Comparison of ENCODE assay signal across 30 cellular contexts in the genomic region with DNA sequence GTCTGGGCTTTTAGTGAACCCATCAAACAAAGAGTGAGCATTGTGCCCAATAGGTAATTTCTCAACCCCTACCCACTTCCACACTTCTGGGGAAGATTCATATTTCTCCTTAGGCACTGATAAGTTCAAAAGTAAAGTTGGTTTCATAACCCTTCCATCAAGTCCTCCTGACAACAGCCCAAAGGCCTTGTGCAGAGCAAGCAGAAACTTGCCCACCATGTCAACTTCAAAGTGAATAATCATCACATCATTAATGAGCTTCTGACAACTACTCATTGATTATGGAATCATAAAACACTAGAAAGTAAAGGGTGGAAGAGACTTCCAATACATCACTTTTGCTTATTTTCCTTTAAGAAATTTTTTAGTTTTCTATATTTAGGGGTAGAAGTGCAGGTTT.
"Had no signal": no experiment of that assay in that cellular context is flagged by ENCODE, and none has a peak within 500 bp of the region (broad histone marks: within the 10 kb centered on the region; RNA-seq: fewer than 3 reads in every experiment).

No MANE protein-coding gene starts in this region.

- H3K4me3 ChIP-seq: adrenal gland, ascending aorta, body of pancreas, breast epithelium, cardiac muscle cell had no signal

- DNase-seq: activated effector memory CD4-positive, alpha-beta T cell treated with anti-CD3 and anti-CD28 coated beads, Interleukin-2, amount 50 U/mL, for 16 hours; activated gamma-delta T cell; activated gamma-delta T cell treated with Interleukin-2 at 50 U/mL for 16 hours; activated naive CD4-positive, alpha-beta T cell; activated naive CD4-positive, alpha-beta T cell treated with anti-CD3 and anti-CD28 coated beads for 36 hours; activated naive CD4-positive, alpha-beta T cell treated with anti-CD3 and anti-CD28 coated beads, Interleukin-2, amount 10 ng/mL, durations not matched to agents 7 days and 5 days; activated naive CD4-positive, alpha-beta T cell treated with anti-CD3 and anti-CD28 coated beads, Interleukin-2, amount 50 U/mL, for 16 hours; activated naive CD4-positive, alpha-beta T cell treated with Interleukin-2 at 50 U/mL for 16 hours; activated naive CD8-positive, alpha-beta T cell treated with anti-CD3 and anti-CD28 coated beads for 36 hours; activated naive CD8-positive, alpha-beta T cell treated with anti-CD3 and anti-CD28 coated beads, Interleukin-2, amount 10 ng/mL, durations not matched to agents 7 days and 5 days; activated naive CD8-positive, alpha-beta T cell treated with anti-CD3 and anti-CD28 coated beads, Interleukin-2, amount 50 U/mL, for 24 hours; activated T-cell treated with anti-CD3 and anti-CD28 coated beads, Interleukin-2, amount 50 U/mL, for 1 hour; activated T-cell treated with anti-CD3 and anti-CD28 coated beads, Interleukin-2, amount 50 U/mL, for 24 hours; activated T-cell treated with anti-CD3 and anti-CD28 coated beads, Interleukin-2, amount 50 U/mL, for 4 hours; activated T-cell treated with anti-CD3 and anti-CD28 coated beads, Interleukin-2, amount 50 U/mL, for 48 hours; activated T-cell treated with anti-CD3 and anti-CD28 coated beads, Interleukin-2, amount 50 U/mL, for 72 hours; adrenal gland; amniotic stem cell; amygdala; anterior cingulate cortex; aorta; body of pancreas; brain microvascular endothelial cell; caudate nucleus; central memory CD4-positive, alpha-beta T cell; cerebellar nuclear complex had no signal

- FAIRE-seq: astrocyte had no signal

- H3K36me3 ChIP-seq: adrenal gland, ascending aorta, brain microvascular endothelial cell, breast epithelium, cardiac muscle cell had no signal

- H3K27me3 ChIP-seq: adrenal gland, ascending aorta, body of pancreas, brain microvascular endothelial cell, breast epithelium, cardiac muscle cell had no signal
